In the genomic region with DNA sequence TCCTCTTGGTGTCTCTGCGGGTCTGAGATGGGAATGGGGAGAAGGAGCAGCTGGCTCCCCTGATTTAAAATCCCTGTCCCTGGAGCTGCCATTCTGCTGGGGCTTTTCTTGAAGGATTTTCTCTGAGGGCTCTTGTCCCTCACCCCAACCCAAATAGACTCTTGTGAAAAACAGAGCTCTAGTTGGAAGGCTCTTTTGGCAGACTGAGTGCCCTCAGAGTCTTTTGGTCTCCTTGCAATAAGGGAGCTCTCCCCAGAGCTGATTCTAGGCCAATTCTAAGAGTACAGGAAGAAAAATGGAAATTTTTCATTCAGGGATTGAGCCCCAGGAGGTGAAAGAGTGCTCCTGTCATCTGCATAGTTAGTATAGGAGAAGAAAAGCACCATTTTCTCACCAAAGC, we compare ENCODE assay signal across 10 cellular contexts.
"Had no signal": no experiment of that assay in that cellular context is flagged by ENCODE, and none has a peak within 500 bp of the region (broad histone marks: within the 10 kb centered on the region; RNA-seq: fewer than 3 reads in every experiment).

No MANE protein-coding gene starts in this region.

- H3K27ac ChIP-seq: colonic mucosa, gastrocnemius medialis, hepatocyte, parathyroid adenoma, skin epidermis had no signal

- H3K27me3 ChIP-seq: colonic mucosa, gastrocnemius medialis, hepatocyte, upper lobe of left lung had no signal

- H3K36me3 ChIP-seq: colonic mucosa, gastrocnemius medialis, upper lobe of left lung had no signal

- H3K9ac ChIP-seq: parathyroid adenoma had no signal

- H3K4me3 ChIP-seq: colonic mucosa, gastrocnemius medialis, hepatocyte, skin epidermis, upper lobe of left lung had no signal

- DNase-seq: activated CD4-positive, alpha-beta T cell treated with anti-CD3 and anti-CD28 coated beads for 48 hours; activated effector memory CD4-positive, alpha-beta T cell treated with anti-CD3 and anti-CD28 coated beads, Interleukin-2, amount 50 U/mL, for 16 hours; colonic mucosa; gastrocnemius medialis; kidney; retina; upper lobe of left lung had no signal

- H3K9me3 ChIP-seq: colonic mucosa, gastrocnemius medialis, upper lobe of left lung had no signal

- H3K4me1 ChIP-seq: colonic mucosa, gastrocnemius medialis, parathyroid adenoma, upper lobe of left lung had no signal

- ATAC-seq: gastrocnemius medialis had no signal
